ENCODE assay signal across 10 cellular contexts in genomic region chr5:50966986-50967385, GRCh38.
DNase-seq lines count a peak whose midpoint lies in the region; ATAC-seq, FAIRE-seq and TF ChIP-seq lines count a peak whose summit lies in the region.
"Had no signal": no experiment of that assay in that cellular context is flagged by ENCODE, and none has a peak within 500 bp of the region (broad histone marks: within the 10 kb centered on the region; RNA-seq: fewer than 3 reads in every experiment).

No MANE protein-coding gene starts in this region.

- BruUV-seq in A673 (replicated peaks; lab: Mats Ljungman, UMichigan) = no TSS peak

- intact Hi-C loops in A673 (cut with micrococcal nuclease; ENCODE audit: unreplicated experiment) = loop anchor here (2.0 to 10.0 kb wide), 3 partner anchors 378 to 1948 kb away; no protein-coding TSS in a partner anchor

- H3K27ac ChIP-seq in A673 (ENCODE audit: low read depth, low read length, poor library complexity, severe bottlenecking) (no peak overlapping the region), HUES48 (ENCODE audit: low read depth, low read length) (no peak overlapping the region), caudate nucleus (ENCODE audit: low read depth, low read length) (peak overlapping the region; percentile 75)

- H3K27ac Mint-ChIP-seq in naive B cell = peak overlapping the region in 1 of 6 donors; percentile 39

- no peak for TF ChIP-seq POLR2A in GM12891 (IDR thresholded peaks at IDR 0.05; ENCODE audit: low read depth, low read length)

- H3K27me3 ChIP-seq in A673 (replicated peaks; ENCODE audit: insufficient read depth, low read depth, low read length, poor library complexity) = peaks cover 12% of the 10 kb centered on the region
- H3K27me3 ChIP-seq in HUES48 (ENCODE audit: control insufficient read depth, insufficient read depth, low read length) = peaks cover 88% of the 10 kb centered on the region

- H3K4me3 Mint-ChIP-seq in naive B cell = peak overlapping the region; percentile 53 to 92 (median 88)

- H3K36me3 ChIP-seq in A673 (ENCODE audit: insufficient read depth, low read length, poor library complexity, severe bottlenecking) (no peaks in the 10 kb centered on the region), HUES48 (ENCODE audit: control insufficient read depth, insufficient read depth, low read length) (no peaks in the 10 kb centered on the region)

- CTCF ChIA-PET in A673 (lab: Charles Lee) = no interaction called here

- no peak for FAIRE-seq in GM12891 (lab: Jason Lieb, UNC)
- FAIRE-seq: colon had no signal

- peaks cover 79 to 90% (median 86%) of the 10 kb centered on the region in 3 donors for H3K27me3 Mint-ChIP-seq in naive B cell

- DNase-seq in A673 (ENCODE audit: low spot score) (no peak), caudate nucleus (lab: John Stamatoyannopoulos, UW) (peak in 2 of 61 donors; percentile 25 to 29), naive B cell (no peak), GM12891 (ENCODE audit: insufficient read length, low spot score) (no peak)
- DNase-seq: NCI-H526 had no signal

- H3K9me3 Mint-ChIP-seq in naive B cell = peaks cover 0 to 15% (median 3%) of the 10 kb centered on the region in 7 donors

- peaks cover 12% of the 10 kb centered on the region for H3K4me1 ChIP-seq in A673 (ENCODE audit: insufficient read depth, low read length, poor library complexity, severe bottlenecking)
- peaks cover 47% of the 10 kb centered on the region for H3K4me1 ChIP-seq in HUES48 (ENCODE audit: control insufficient read depth, insufficient read depth, low read length)

- H3K4me3 ChIP-seq in A673 (ENCODE audit: low read depth, low read length, poor library complexity, severe bottlenecking) (peak overlapping the region; percentile 56), HUES48 (ENCODE audit: low read depth, low read length) (peak overlapping the region; percentile 66)

- H3K9me3 ChIP-seq in A673 (ENCODE audit: low read depth, low read length, poor library complexity, severe bottlenecking) (no peaks in the 10 kb centered on the region), HUES48 (ENCODE audit: control insufficient read depth, insufficient read depth, low read length) (no peaks in the 10 kb centered on the region)

- peaks cover 36 to 67% (median 66%) of the 10 kb centered on the region in 3 donors for H3K4me1 Mint-ChIP-seq in naive B cell

- ATAC-seq in naive B cell (ENCODE audit: low read depth in 2 of 2) = no peak
- ATAC-seq in GM21515 (IDR thresholded peaks at IDR 0.05; ENCODE audit: unreplicated experiment) = no peak
- ATAC-seq in GM19455 (IDR thresholded peaks at IDR 0.05; ENCODE audit: unreplicated experiment) = no peak
- ATAC-seq in HG03108 (IDR thresholded peaks at IDR 0.05; ENCODE audit: unreplicated experiment) = no peak

- no peak for TF ChIP-seq CTCF in A673 (conservative IDR thresholded peaks at IDR 0.05; ENCODE audit: low read depth, low read length)

- no peak overlapping the region for H3K9ac ChIP-seq in HUES48 (ENCODE audit: low read depth, low read length)

- H3K36me3 Mint-ChIP-seq in naive B cell = peaks cover 0 to 21% of the 10 kb centered on the region in 2 donors

- POLR2A ChIA-PET in A673 (lab: Charles Lee; ENCODE audit: low non-redundant PET) = no interaction called here

TF ChIP-seq in GM12891, 5 proteins besides CTCF, POLR2A, EP300 and RAD21:
- no peak for TF ChIP-seq POU2F2 (IDR thresholded peaks at IDR 0.05; ENCODE audit: low read depth, low read length)
- TF ChIP-seq SPI1 (IDR thresholded peaks at IDR 0.05; ENCODE audit: low read depth, low read length) = no peak
- TF ChIP-seq PAX5 (IDR thresholded peaks at IDR 0.05; ENCODE audit: insufficient read depth, low read length, severe bottlenecking) = no peak
- no peak for TF ChIP-seq POLR2AphosphoS5 (IDR thresholded peaks at IDR 0.05; ENCODE audit: low read depth, low read length)
- TF ChIP-seq TAF1 (IDR thresholded peaks at IDR 0.05; ENCODE audit: low read depth, low read length) = no peak
